ENCODE assay signal across 19 cellular contexts in the genomic region with DNA sequence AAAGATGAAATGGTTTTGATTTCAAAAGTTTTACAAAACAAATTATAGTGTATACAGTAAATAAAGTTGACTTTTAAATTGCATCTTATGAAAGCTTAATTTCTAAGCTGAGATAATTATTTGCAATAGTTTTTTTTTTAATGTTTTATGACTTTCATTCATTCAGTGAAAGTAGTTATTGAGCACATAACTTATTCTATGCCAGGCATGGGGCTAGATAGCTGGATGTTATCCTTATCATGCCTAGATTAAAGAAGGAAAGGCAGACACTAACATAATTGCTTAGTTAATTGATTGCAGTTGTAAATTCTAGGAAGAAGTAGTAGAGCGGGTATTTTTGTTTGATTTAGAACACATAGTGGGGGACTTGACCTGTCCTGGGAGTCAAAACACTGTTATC.
DNase-seq lines count a peak whose midpoint lies in the region; ATAC-seq, FAIRE-seq and TF ChIP-seq lines count a peak whose summit lies in the region.
"Had no signal": no experiment of that assay in that cellular context is flagged by ENCODE, and none has a peak within 500 bp of the region (broad histone marks: within the 10 kb centered on the region; RNA-seq: fewer than 3 reads in every experiment).

No MANE protein-coding gene starts in this region.

- TF ChIP-seq POLR2A in GM12878 (IDR thresholded peaks at IDR 0.05; ENCODE audit: low read depth, low read length): no peak

- 100% methylated on average over 1 of the region's 1 CpG for WGBS in GM12878 (ENCODE audit: insufficient coverage, insufficient replicate concordance, low lambda C conversion rate, missing lambda C conversion rate)

- H3K27me3 Mint-ChIP-seq in HFFc6 (ENCODE audit: insufficient read depth): no peaks in the 10 kb centered on the region
- no peaks in the 10 kb centered on the region for H3K27me3 Mint-ChIP-seq in naive thymus-derived CD8-positive, alpha-beta T cell
- H3K27me3 Mint-ChIP-seq: memory B cell; progenitor cell of endocrine pancreas; stimulated activated memory B cell treated with anti-CD40 and anti-IgM and Interleukin-4, amounts not matched to agents 10 μg/mL and 1 μg/mL and 100 μg/mL, for 72 hours had no signal

- BruUV-seq in GM12878 (replicated peaks; lab: Mats Ljungman, UMichigan): no TSS peak

- H3K36me3 Mint-ChIP-seq in HFFc6 (ENCODE audit: low read depth): peaks cover 37% of the 10 kb centered on the region
- peaks cover 0 to 10% (median 3%) of the 10 kb centered on the region in 3 donors for H3K36me3 Mint-ChIP-seq in naive thymus-derived CD8-positive, alpha-beta T cell

- peak overlapping the region in 9 of 11 experiments; percentile 39 to 99 (median 81); a peak in 15 of 22 replicates for H3K27ac ChIP-seq in BLaER1 treated with 17β-estradiol and CSF1 and Interleukin-3, amounts not matched to agents 10 nM and 100 nM
- peak overlapping the region; percentile 67 for H3K27ac ChIP-seq in GM12878 (ENCODE audit: control insufficient read depth, insufficient read depth)
- no peak overlapping the region for H3K27ac ChIP-seq in SJCRH30

- peaks cover 84% of the 10 kb centered on the region for H3K4me1 Mint-ChIP-seq in HFFc6 (ENCODE audit: low read depth)
- H3K4me1 Mint-ChIP-seq in naive thymus-derived CD8-positive, alpha-beta T cell: peaks cover 24 to 72% (median 47%) of the 10 kb centered on the region in 4 donors

- no peak for TF ChIP-seq CTCF in HFFc6 (IDR thresholded peaks at IDR 0.05)
- no peak for TF ChIP-seq CTCF in GM12878 (IDR thresholded peaks at IDR 0.05 in 2 of 3, conservative IDR thresholded peaks at IDR 0.05 in 1 of 3; ENCODE audit: control insufficient read depth in 2 of 3, extremely low read depth in 1 of 3, insufficient read depth in 1 of 3, low read depth in 3 of 3, low read length in 3 of 3)

- peak overlapping the region; percentile 55 for H3K27ac Mint-ChIP-seq in HFFc6
- peak overlapping the region in 7 of 10 donors; percentile 1 to 77 (median 34) for H3K27ac Mint-ChIP-seq in naive thymus-derived CD8-positive, alpha-beta T cell
- H3K27ac Mint-ChIP-seq: memory B cell; progenitor cell of endocrine pancreas; stimulated activated memory B cell treated with anti-CD40 and anti-IgM and Interleukin-4, amounts not matched to agents 10 μg/mL and 1 μg/mL and 100 μg/mL, for 72 hours had no signal

- peaks cover 0 to 20% (median 0%) of the 10 kb centered on the region in 11 experiments; a peak in 2 of 22 replicates for H4K20me1 ChIP-seq in BLaER1 treated with 17β-estradiol and CSF1 and Interleukin-3, amounts not matched to agents 10 nM and 100 nM
- H4K20me1 ChIP-seq in GM12878 (ENCODE audit: control insufficient read depth, insufficient read depth): no peaks in the 10 kb centered on the region

- no peak overlapping the region for H3K4me3 ChIP-seq in BLaER1 treated with 17β-estradiol and CSF1 and Interleukin-3, amounts not matched to agents 10 nM and 100 nM
- H3K4me3 ChIP-seq in GM12878: no peak overlapping the region
- no peak overlapping the region for H3K4me3 ChIP-seq in SJCRH30
- H3K4me3 ChIP-seq: esophagus muscularis mucosa had no signal

- RAD21 ChIA-PET in GM12878 (lab: Charles Lee; ENCODE audit: unreplicated experiment): interaction anchor here (0.7 to 7.9 kb wide), 17 partner anchors 11 to 296 kb away, joined by 3 to 71 read pairs (median 4); no protein-coding TSS in a partner anchor

- H3K27me3 ChIP-seq in BLaER1 treated with 17β-estradiol and CSF1 and Interleukin-3, amounts not matched to agents 10 nM and 100 nM: no peaks in the 10 kb centered on the region
- H3K27me3 ChIP-seq in GM12878 (replicated peaks in 1 of 2; ENCODE audit: control insufficient read depth in 2 of 2, insufficient read depth in 2 of 2, low read length in 1 of 2) (no peaks in the 10 kb centered on the region), SJCRH30 (no peaks in the 10 kb centered on the region)
- H3K27me3 ChIP-seq: esophagus muscularis mucosa had no signal

- H3K4me1 ChIP-seq in BLaER1 treated with 17β-estradiol and CSF1 and Interleukin-3, amounts not matched to agents 10 nM and 100 nM: peaks cover 4 to 96% (median 78%) of the 10 kb centered on the region in 10 experiments; a peak in 18 of 20 replicates
- H3K4me1 ChIP-seq in GM12878 (ENCODE audit: control insufficient read depth, insufficient read depth, low read length) (peaks cover 37% of the 10 kb centered on the region), SJCRH30 (no peaks in the 10 kb centered on the region)

- H3K9ac ChIP-seq in BLaER1 treated with 17β-estradiol and CSF1 and Interleukin-3, amounts not matched to agents 10 nM and 100 nM: no peak overlapping the region
- H3K9ac ChIP-seq in GM12878 (ENCODE audit: control insufficient read depth, insufficient read depth, low read length): no peak overlapping the region

- in situ Hi-C loops in GM12878 (cut with MboI): no loop called here

- no peak for TF ChIP-seq RAD21 in GM12878 (IDR thresholded peaks at IDR 0.05; ENCODE audit: insufficient read depth, low read depth, low read length)

- no peak overlapping the region for H3K4me3 Mint-ChIP-seq in HFFc6
- H3K4me3 Mint-ChIP-seq in naive thymus-derived CD8-positive, alpha-beta T cell: peak overlapping the region in 4 of 10 donors; percentile 1 to 29 (median 4)
- H3K4me3 Mint-ChIP-seq: memory B cell; stimulated activated memory B cell treated with anti-CD40 and anti-IgM and Interleukin-4, amounts not matched to agents 10 μg/mL and 1 μg/mL and 100 μg/mL, for 72 hours had no signal

- H3K9me3 ChIP-seq in BLaER1 treated with 17β-estradiol and CSF1 and Interleukin-3, amounts not matched to agents 10 nM and 100 nM (replicated peaks in 1 of 11): peaks cover 0 to 10% (median 0%) of the 10 kb centered on the region in 11 experiments; a peak in 1 of 22 replicates
- H3K9me3 ChIP-seq in GM12878 (replicated peaks; ENCODE audit: control insufficient read depth, insufficient read depth, low read length) (no peaks in the 10 kb centered on the region; the same call in 2 of the 3 replicates), SJCRH30 (replicated peaks) (no peaks in the 10 kb centered on the region)
- H3K9me3 ChIP-seq: esophagus muscularis mucosa had no signal

- TF ChIP-seq EP300 in GM12878 (IDR thresholded peaks at IDR 0.05; ENCODE audit: borderline replicate concordance in 1 of 2, control insufficient read depth in 1 of 2, low read depth in 2 of 2, low read length in 2 of 2): no peak

- SMC1A ChIA-PET in GM12878 (lab: Charles Lee; ENCODE audit: uncharacterized antibody, unreplicated experiment): interaction anchor here (0.8 to 16.7 kb wide), 23 partner anchors 8 to 280 kb away, joined by 3 to 254 read pairs (median 4); no protein-coding TSS in a partner anchor

- no peak overlapping the region for H2AFZ ChIP-seq in GM12878 (ENCODE audit: control insufficient read depth, low read depth, low read length)

- intact Hi-C loops in GM12878 (cut with micrococcal nuclease; ENCODE audit: unreplicated experiment): loop anchor here (1.0 to 5.0 kb wide), 4 partner anchors 17 to 89 kb away; no protein-coding TSS in a partner anchor

- CTCF ChIA-PET in GM12878 (lab: Yijun Ruan, JAX): interaction anchor here (0.7 to 4.2 kb wide), 9 partner anchors 9 to 201 kb away, joined by 3 to 27 read pairs (median 3); no protein-coding TSS in a partner anchor

- no peaks in the 10 kb centered on the region for H3K9me3 Mint-ChIP-seq in HFFc6
- no peaks in the 10 kb centered on the region for H3K9me3 Mint-ChIP-seq in naive thymus-derived CD8-positive, alpha-beta T cell
- H3K9me3 Mint-ChIP-seq: memory B cell; stimulated activated memory B cell treated with anti-CD40 and anti-IgM and Interleukin-4, amounts not matched to agents 10 μg/mL and 1 μg/mL and 100 μg/mL, for 72 hours had no signal

- POLR2A ChIA-PET in GM12878 (lab: Charles Lee): interaction anchor here (0.9 to 1.1 kb wide), 3 partner anchors 51 to 91 kb away, joined by 3 to 7 read pairs (median 6); no protein-coding TSS in a partner anchor
- POLR2A ChIA-PET in naive thymus-derived CD8-positive, alpha-beta T cell (lab: Charles Lee): interaction anchor here (0.9 kb wide), 1 partner anchor 30 kb away, joined by 3 read pairs; no protein-coding TSS in a partner anchor

- H3K4me2 ChIP-seq in BLaER1 treated with 17β-estradiol and CSF1 and Interleukin-3, amounts not matched to agents 10 nM and 100 nM: peak overlapping the region in 6 of 11 experiments; percentile 6 to 74 (median 38); a peak in 9 of 22 replicates
- H3K4me2 ChIP-seq in GM12878 (ENCODE audit: control insufficient read depth, insufficient read depth): peak overlapping the region; percentile 63

- FAIRE-seq in GM12878 (lab: Jason Lieb, UNC): no peak

- peaks cover 0 to 48% (median 26%) of the 10 kb centered on the region in 11 experiments; a peak in 14 of 22 replicates for H3K36me3 ChIP-seq in BLaER1 treated with 17β-estradiol and CSF1 and Interleukin-3, amounts not matched to agents 10 nM and 100 nM
- H3K36me3 ChIP-seq in GM12878 (ENCODE audit: control insufficient read depth in 2 of 2, insufficient read depth in 2 of 2, low read length in 1 of 2) (peaks cover 0 to 4% of the 10 kb centered on the region in 2 experiments; a peak in 1 of 4 replicates), SJCRH30 (peaks cover 28% of the 10 kb centered on the region)

- no peak for DNase-seq in HFFc6
- DNase-seq in GM12878 (ENCODE audit: low read depth, low spot score): no peak
- no peak for DNase-seq in naive thymus-derived CD8-positive, alpha-beta T cell
- no peak for DNase-seq in cortex of kidney (lab: John Stamatoyannopoulos, UW)
- DNase-seq in 8988T: no peak
- no peak for DNase-seq in SJCRH30
- DNase-seq: activated CD4-positive, CD25-positive, alpha-beta regulatory T cell treated with anti-CD3 and anti-CD28 coated beads, Interleukin-2, amount 50 U/mL, for 72 hours; C1 segment of cervical spinal cord; cerebellar nuclear complex; hypothalamus; NCI-H1048; NCI-H2227 treated with DMSO at 0.1 percent for 48 hours; SW 1271 had no signal

- peaks cover 17% of the 10 kb centered on the region for H3K79me2 ChIP-seq in GM12878 (ENCODE audit: control insufficient read depth, insufficient read depth, low read length)

- ATAC-seq in GM12878 (no peak), GM19463 (IDR thresholded peaks at IDR 0.05; ENCODE audit: unreplicated experiment) (no peak)
- ATAC-seq in naive thymus-derived CD8-positive, alpha-beta T cell: no peak
- ATAC-seq: stimulated activated memory B cell treated with anti-CD40 and anti-IgM and Interleukin-4, amounts not matched to agents 10 μg/mL and 1 μg/mL and 100 μg/mL, for 72 hours had no signal

TF ChIP-seq in GM12878, 131 proteins besides CTCF, POLR2A, EP300 and RAD21:
- no peak for TF ChIP-seq ZNF274 (IDR thresholded peaks at IDR 0.05; ENCODE audit: insufficient read depth, insufficient read length)
- TF ChIP-seq BRCA1 (IDR thresholded peaks at IDR 0.05; ENCODE audit: low read depth, low read length): no peak
- TF ChIP-seq SUPT20H (IDR thresholded peaks at IDR 0.05; ENCODE audit: borderline replicate concordance, control insufficient read depth, low read depth, low read length): no peak
- TF ChIP-seq HDAC2 (IDR thresholded peaks at IDR 0.05): no peak
- no peak for TF ChIP-seq POLR2AphosphoS2 (IDR thresholded peaks at IDR 0.05; ENCODE audit: low read depth, low read length)
- no peak for TF ChIP-seq PAX8 (IDR thresholded peaks at IDR 0.05)
- no peak for TF ChIP-seq HCFC1 (IDR thresholded peaks at IDR 0.05; ENCODE audit: low read length)
- no peak for TF ChIP-seq GATAD2B (conservative IDR thresholded peaks at IDR 0.05; ENCODE audit: low read depth)
- TF ChIP-seq EZH2 (IDR thresholded peaks at IDR 0.05; ENCODE audit: borderline replicate concordance, control insufficient read depth, low read depth, low read length): no peak
